ENCODE assay signal across 8 cellular contexts in genomic region chr21:42233067-42233981, GRCh38. TPM values are rescaled to one million over a fixed set of nuclear protein-coding genes. Genes with fewer than 3 reads are reported as not detected.
DNase-seq lines count a peak whose midpoint lies in the region; ATAC-seq and TF ChIP-seq lines count a peak whose summit lies in the region.

No MANE protein-coding gene starts in this region.

- H3K36me3 Mint-ChIP-seq in activated T-cell treated with anti-CD3 and anti-CD28 coated beads, Interleukin-2, amount 50 U/mL, for 24 hours (ENCODE audit: low read depth) = peaks cover 4% of the 10 kb centered on the region
- H3K36me3 Mint-ChIP-seq in osteocyte (ENCODE audit: unreplicated experiment) = peaks cover 2% of the 10 kb centered on the region
- H3K36me3 Mint-ChIP-seq in type B pancreatic cell = no peaks in the 10 kb centered on the region

- H3K4me3 ChIP-seq in OCI-LY1 (ENCODE audit: low read depth, low read length, poor library complexity, severe bottlenecking) (peak overlapping the region; percentile 46), fibroblast of pulmonary artery (replicated peaks; ENCODE audit: low read depth, low read length) (peak overlapping the region; percentile 10)

- peak overlapping the region; percentile 99 for H3K27ac ChIP-seq in OCI-LY1 (ENCODE audit: low read depth, low read length, poor library complexity, severe bottlenecking)

- DNase-seq in activated T-cell treated with anti-CD3 and anti-CD28 coated beads, Interleukin-2, amount 50 U/mL, for 24 hours = peak; percentile 81
- DNase-seq in fibroblast of pulmonary artery (ENCODE audit: low read depth) (peak; percentile 88), osteocyte (ENCODE audit: extremely low spot score, unreplicated experiment) (no peak), type B pancreatic cell (ENCODE audit: extremely low spot score, unreplicated experiment) (no peak), T1000 (lab: John Stamatoyannopoulos, UW) (no peak)

- no peaks in the 10 kb centered on the region for H3K36me3 ChIP-seq in OCI-LY1 (ENCODE audit: insufficient read depth, low read length)

- no peaks in the 10 kb centered on the region for H4K20me1 ChIP-seq in OCI-LY1 (ENCODE audit: insufficient read depth, low read length)

- no peak overlapping the region for H2AFZ ChIP-seq in OCI-LY1 (ENCODE audit: low read length)

- H3K4me1 Mint-ChIP-seq in activated T-cell treated with anti-CD3 and anti-CD28 coated beads, Interleukin-2, amount 50 U/mL, for 24 hours (ENCODE audit: low read depth) = peaks cover 95% of the 10 kb centered on the region
- H3K4me1 Mint-ChIP-seq in osteocyte (ENCODE audit: unreplicated experiment) = peaks cover 50% of the 10 kb centered on the region
- H3K4me1 Mint-ChIP-seq in type B pancreatic cell (ENCODE audit: unreplicated experiment) = peaks cover 31% of the 10 kb centered on the region

- peaks cover 3% of the 10 kb centered on the region for H3K9me3 Mint-ChIP-seq in activated T-cell treated with anti-CD3 and anti-CD28 coated beads, Interleukin-2, amount 50 U/mL, for 24 hours
- H3K9me3 Mint-ChIP-seq in osteocyte (ENCODE audit: unreplicated experiment) (no peaks in the 10 kb centered on the region), type B pancreatic cell (no peaks in the 10 kb centered on the region)

- H3K4me3 Mint-ChIP-seq in activated T-cell treated with anti-CD3 and anti-CD28 coated beads, Interleukin-2, amount 50 U/mL, for 24 hours = peak overlapping the region; percentile 70
- no peak overlapping the region for H3K4me3 Mint-ChIP-seq in osteocyte (ENCODE audit: unreplicated experiment)
- peak overlapping the region; percentile 74 for H3K4me3 Mint-ChIP-seq in type B pancreatic cell

- no peaks in the 10 kb centered on the region for H3K27me3 ChIP-seq in OCI-LY1 (ENCODE audit: insufficient read depth, low read length)

- H3F3A ChIP-seq in OCI-LY1 (ENCODE audit: insufficient read depth, low read length) = peaks cover 19% of the 10 kb centered on the region

- peak overlapping the region; percentile 78 for H3K9ac ChIP-seq in OCI-LY1 (ENCODE audit: low read length)

- H3K4me1 ChIP-seq in OCI-LY1 (ENCODE audit: insufficient read depth, low read length, severe bottlenecking) = peaks cover 85% of the 10 kb centered on the region

- H3K79me2 ChIP-seq in OCI-LY1 (ENCODE audit: insufficient read depth, low read length) = no peaks in the 10 kb centered on the region

- H3K27ac Mint-ChIP-seq in activated T-cell treated with anti-CD3 and anti-CD28 coated beads, Interleukin-2, amount 50 U/mL, for 24 hours = peak overlapping the region; percentile 93
- H3K27ac Mint-ChIP-seq in osteocyte (ENCODE audit: unreplicated experiment) (peak overlapping the region; percentile 60), type B pancreatic cell (peak overlapping the region; percentile 63)

- peak overlapping the region; percentile 62 for H3K4me2 ChIP-seq in OCI-LY1 (ENCODE audit: low read length)

- ATAC-seq in GM18520 (IDR thresholded peaks at IDR 0.05; ENCODE audit: unreplicated experiment) (peak; percentile 33), HG02870 (IDR thresholded peaks at IDR 0.05; ENCODE audit: unreplicated experiment) (peak; percentile 50)

- no peaks in the 10 kb centered on the region for H3K9me2 ChIP-seq in OCI-LY1 (ENCODE audit: low read depth, low read length)

- no peaks in the 10 kb centered on the region for H3K27me3 Mint-ChIP-seq in activated T-cell treated with anti-CD3 and anti-CD28 coated beads, Interleukin-2, amount 50 U/mL, for 24 hours
- peaks cover 9% of the 10 kb centered on the region for H3K27me3 Mint-ChIP-seq in osteocyte (ENCODE audit: unreplicated experiment)
- peaks cover 12% of the 10 kb centered on the region for H3K27me3 Mint-ChIP-seq in type B pancreatic cell

- H3K9me3 ChIP-seq in OCI-LY1 (ENCODE audit: low read length) = no peaks in the 10 kb centered on the region

- peak; percentile 46 for TF ChIP-seq CTCF in OCI-LY1 (IDR thresholded peaks at IDR 0.05; ENCODE audit: low read length)
- TF ChIP-seq CTCF in fibroblast of pulmonary artery (IDR thresholded peaks at IDR 0.05; ENCODE audit: low read length, missing control alignments) = peak; percentile 39
- peak; percentile 13 for TF ChIP-seq CTCF in osteocyte (IDR thresholded peaks at IDR 0.05)
- peak; percentile 38 for TF ChIP-seq CTCF in type B pancreatic cell (conservative IDR thresholded peaks at IDR 0.05)

RNA-seq across cellular contexts. Expression of gene ABCG1, which starts 14.4 kb away (rescaled TPM):
- 16.5 TPM in 2 replicates for total RNA-seq in osteocyte
- 6.2 and 8.4 TPM in 2 replicates for total RNA-seq in type B pancreatic cell (ENCODE audit: low replicate concordance)

Comparison
In these comparisons a context has a peak if more than half of its experiments do, and no peak if none do; other contexts are left out.
1. DNase-seq: peak in activated T-cell treated with anti-CD3 and anti-CD28 coated beads, Interleukin-2, amount 50 U/mL, for 24 hours (single experiment) and fibroblast of pulmonary artery (single experiment); none in osteocyte (single experiment), type B pancreatic cell (single experiment) and T1000 (single experiment).
2. Peak in every context shown above with its lines, with median percentiles within 50 percentile points of each other: CTCF ChIP-seq and H3K27ac Mint-ChIP-seq.